Comparison of ENCODE assay signal across 25 cellular contexts in genomic region chr12:66359300-66359699, GRCh38.
"Had no signal": no experiment of that assay in that cellular context is flagged by ENCODE, and none has a peak within 500 bp of the region (broad histone marks: within the 10 kb centered on the region; RNA-seq: fewer than 3 reads in every experiment).

No MANE protein-coding gene starts in this region.

- H3K4me3 ChIP-seq: body of pancreas, esophagus muscularis mucosa, gastrocnemius medialis had no signal

- H3K4me1 ChIP-seq: body of pancreas, esophagus muscularis mucosa, foreskin keratinocyte, gastrocnemius medialis had no signal

- H3K9me3 ChIP-seq: body of pancreas, esophagus muscularis mucosa, gastrocnemius medialis had no signal

- H3K27ac ChIP-seq: body of pancreas, esophagus muscularis mucosa, foreskin keratinocyte, gastrocnemius medialis had no signal

- H3K27me3 ChIP-seq: body of pancreas, esophagus muscularis mucosa, foreskin keratinocyte, gastrocnemius medialis had no signal

- DNase-seq: activated CD4-positive, alpha-beta memory T cell treated with anti-CD3 and anti-CD28 coated beads for 36 hours; activated CD4-positive, alpha-beta T cell treated with anti-CD3 and anti-CD28 coated beads for 36 hours; activated CD4-positive, alpha-beta T cell treated with anti-CD3 and anti-CD28 coated beads, Interleukin-2, amount 10 ng/mL, durations not matched to agents 24 days and 14 days; activated CD4-positive, CD25-positive, alpha-beta regulatory T cell; activated CD4-positive, CD25-positive, alpha-beta regulatory T cell treated with anti-CD3 and anti-CD28 coated beads, Interleukin-2, amount 50 U/mL, for 72 hours; activated CD8-positive, alpha-beta memory T cell treated with anti-CD3 and anti-CD28 coated beads for 24 hours; activated effector memory CD4-positive, alpha-beta T cell treated with Interleukin-2 at 50 U/mL for 16 hours; activated gamma-delta T cell treated with Interleukin-2 at 50 U/mL for 16 hours; activated naive CD4-positive, alpha-beta T cell treated with anti-CD3 and anti-CD28 coated beads, Interleukin-2, amount 50 U/mL, for 16 hours; activated naive CD4-positive, alpha-beta T cell treated with Interleukin-2 at 50 U/mL for 16 hours; activated T-cell treated with anti-CD3 and anti-CD28 coated beads, Interleukin-2, amount 50 U/mL, for 4 hours; amniotic stem cell; anterior cingulate cortex; body of pancreas; caudate nucleus; cortex of kidney; dermis blood vessel endothelial cell; effector CD8-positive, alpha-beta T cell; endodermal cell; erythroblast; foreskin keratinocyte; gastrocnemius medialis; T-helper 1 cell; T-helper 2 cell had no signal

- H3K36me3 ChIP-seq: esophagus muscularis mucosa, gastrocnemius medialis had no signal
